Comparison of ENCODE assay signal across 21 cellular contexts in genomic region chr1:156944268-156944667, GRCh38. TPM values are rescaled to one million over a fixed set of nuclear protein-coding genes. Genes with fewer than 3 reads are reported as not detected.
A peak's percentile ranks its signal among the peaks of the same experiment; 100 is the strongest.
DNase-seq lines count a peak whose midpoint lies in the region; ATAC-seq, FAIRE-seq and TF ChIP-seq lines count a peak whose summit lies in the region.
"Had no signal": no experiment of that assay in that cellular context is flagged by ENCODE, and none has a peak within 500 bp of the region (broad histone marks: within the 10 kb centered on the region; RNA-seq: fewer than 3 reads in every experiment).

No MANE protein-coding gene starts in this region.

- no peaks in the 10 kb centered on the region for H3K27me3 Mint-ChIP-seq in chondrocyte (ENCODE audit: low read depth)
- H3K27me3 Mint-ChIP-seq: CD4-positive, alpha-beta memory T cell had no signal

- no peaks in the 10 kb centered on the region for H3K4me1 Mint-ChIP-seq in chondrocyte (ENCODE audit: low read depth)
- H3K4me1 Mint-ChIP-seq: H9 had no signal

- CTCF ChIA-PET in GM12878 (lab: Yijun Ruan, JAX), result no interaction called here

- no peak overlapping the region for H2AFZ ChIP-seq in GM12878 (ENCODE audit: control insufficient read depth, low read depth, low read length)
- H2AFZ ChIP-seq: GM23338 had no signal

- in situ Hi-C loops in GM12878 (cut with MboI), result no loop called here
- in situ Hi-C loops in KBM-7 (cut with MboI; ENCODE audit: low pct_unique_long_range_greater_than_20kb, low sequenced_read_pairs), result no loop called here

- H4K20me1 ChIP-seq in GM12878 (ENCODE audit: control insufficient read depth, insufficient read depth), result no peaks in the 10 kb centered on the region

- no peaks in the 10 kb centered on the region for H3K9me3 Mint-ChIP-seq in chondrocyte (ENCODE audit: low read depth)
- H3K9me3 Mint-ChIP-seq: CD4-positive, alpha-beta memory T cell; GM23338; H9; HFFc6 had no signal

- no peaks in the 10 kb centered on the region for H3K79me2 ChIP-seq in GM12878 (ENCODE audit: control insufficient read depth, insufficient read depth, low read length)

- H3K4me3 Mint-ChIP-seq in chondrocyte (ENCODE audit: unreplicated experiment), result no peak overlapping the region
- H3K4me3 Mint-ChIP-seq: CD4-positive, alpha-beta memory T cell; GM23338; H9; HFFc6 had no signal

- H3K9ac ChIP-seq in GM12878 (ENCODE audit: control insufficient read depth, insufficient read depth, low read length), result no peak overlapping the region

- DNase-seq in 8988T (peak; percentile 2), GM12878 (ENCODE audit: low read depth, low spot score) (no peak), chondrocyte (ENCODE audit: low spot score) (peak; percentile 18), posterior vena cava (ENCODE audit: low spot score) (peak; percentile 17), KBM-7 (no peak), dedifferentiated amniotic fluid mesenchymal stem cell (ENCODE audit: extremely low spot score) (no peak)
- DNase-seq in activated T-cell treated with anti-CD3 and anti-CD28 coated beads, Interleukin-2, amount 50 U/mL, for 1 hour, result no peak
- DNase-seq: C1 segment of cervical spinal cord; Calu3; CD4-positive, alpha-beta memory T cell; COR-L47; DMS153; DND-41; H9; HFFc6 had no signal

- H3K36me3 Mint-ChIP-seq in chondrocyte (ENCODE audit: low read depth), result peaks cover 59% of the 10 kb centered on the region

- FAIRE-seq in GM12878 (lab: Jason Lieb, UNC), result no peak
- FAIRE-seq: G401.6 had no signal

- 88% methylated on average over 1 of the region's 1 CpG for WGBS in GM12878 (ENCODE audit: insufficient coverage, insufficient replicate concordance, low lambda C conversion rate, missing lambda C conversion rate)

- no peak for TF ChIP-seq POLR2A in GM12878 (IDR thresholded peaks at IDR 0.05; ENCODE audit: low read depth, low read length)

- H3K9me3 ChIP-seq in GM12878 (replicated peaks; ENCODE audit: control insufficient read depth, insufficient read depth, low read length), result no peaks in the 10 kb centered on the region

- intact Hi-C loops in GM12878 (cut with micrococcal nuclease; ENCODE audit: unreplicated experiment), result no loop called here
- intact Hi-C loops in posterior vena cava (cut with DNase I), result no loop called here

- no peak overlapping the region for H3K27ac ChIP-seq in GM12878 (ENCODE audit: control insufficient read depth, insufficient read depth)
- H3K27ac ChIP-seq: 22Rv1 had no signal

- no peak overlapping the region for H3K4me3 ChIP-seq in GM12878
- H3K4me3 ChIP-seq: GM23338 had no signal

- no TSS peak for BruUV-seq in GM12878 (replicated peaks; lab: Mats Ljungman, UMichigan)

- H3K27me3 ChIP-seq in GM12878 (replicated peaks in 1 of 2; ENCODE audit: control insufficient read depth in 2 of 2, insufficient read depth in 2 of 2, low read length in 1 of 2), result no peaks in the 10 kb centered on the region

- no peak overlapping the region for H3K27ac Mint-ChIP-seq in chondrocyte (ENCODE audit: unreplicated experiment)
- H3K27ac Mint-ChIP-seq: GM23338, H9, HFFc6 had no signal

- H3K4me1 ChIP-seq in GM12878 (ENCODE audit: control insufficient read depth, insufficient read depth, low read length), result no peaks in the 10 kb centered on the region

- no peak for ATAC-seq in GM12878
- ATAC-seq: GM23338, HCT116 had no signal

- no peak for TF ChIP-seq RAD21 in GM12878 (IDR thresholded peaks at IDR 0.05; ENCODE audit: insufficient read depth, low read depth, low read length)

- RAD21 ChIA-PET in GM12878 (lab: Charles Lee; ENCODE audit: unreplicated experiment), result no interaction called here

- H3K4me2 ChIP-seq in GM12878 (ENCODE audit: control insufficient read depth, insufficient read depth), result no peak overlapping the region
- H3K4me2 ChIP-seq: GM23338 had no signal

- no peak for TF ChIP-seq CTCF in GM12878 (IDR thresholded peaks at IDR 0.05 in 2 of 3, conservative IDR thresholded peaks at IDR 0.05 in 1 of 3; ENCODE audit: control insufficient read depth in 2 of 3, extremely low read depth in 1 of 3, insufficient read depth in 1 of 3, low read depth in 3 of 3, low read length in 3 of 3)
- TF ChIP-seq CTCF in chondrocyte (IDR thresholded peaks at IDR 0.05), result no peak

- no peak for TF ChIP-seq EP300 in GM12878 (IDR thresholded peaks at IDR 0.05; ENCODE audit: borderline replicate concordance in 1 of 2, control insufficient read depth in 1 of 2, low read depth in 2 of 2, low read length in 2 of 2)

- SMC1A ChIA-PET in GM12878 (lab: Charles Lee; ENCODE audit: uncharacterized antibody, unreplicated experiment), result no interaction called here

- POLR2A ChIA-PET in GM12878 (lab: Charles Lee), result no interaction called here

- peaks cover 0 to 12% of the 10 kb centered on the region in 2 experiments; a peak in 2 of 4 replicates for H3K36me3 ChIP-seq in GM12878 (ENCODE audit: control insufficient read depth in 2 of 2, insufficient read depth in 2 of 2, low read length in 1 of 2)

TF ChIP-seq in GM12878, 131 proteins besides CTCF, POLR2A, EP300 and RAD21:
- TF ChIP-seq HCFC1 (IDR thresholded peaks at IDR 0.05; ENCODE audit: low read length), result no peak
- peak; percentile 61; the same call in 1 of the 2 replicates for TF ChIP-seq ZNF24 (IDR thresholded peaks at IDR 0.05)

RNA-seq across cellular contexts. Expression of gene LRRC71, which starts 23.8 kb away (rescaled TPM):
- total RNA-seq in GM12878 (2013; cell fraction: nucleolus; rRNA removed), result not detected in 2 replicates
- not detected in 2 replicates for total RNA-seq in GM12878 (2014; rRNA removed)
- total RNA-seq in GM12878 (2014; rRNA removed; fragmentation: Illumina TruSeq; extraction: Trizol), result not detected in 2 replicates
- not detected in 2 replicates for total RNA-seq in GM12878 (2021)
- not detected for polyA plus RNA-seq in GM12878 (2011; ENCODE audit: low read depth)
- polyA plus RNA-seq in GM12878 (2011; rRNA removed), result not detected in 2 replicates
- not detected in 2 replicates for polyA plus RNA-seq in GM12878 (2011; cell fraction: cytosol; rRNA removed)
- not detected in 2 replicates for polyA plus RNA-seq in GM12878 (2011; cell fraction: nucleus; rRNA removed)
- polyA plus RNA-seq in GM12878 (2012), result not detected in 2 replicates
- polyA plus RNA-seq in GM12878 (2014; fragmentation: Illumina TruSeq; extraction: Trizol), result not detected in 2 replicates
- not detected for polyA plus RNA-seq in GM12878 (2014; fragmentation: Nextera tagmentation; extraction: Ambion mirVana)
- polyA plus RNA-seq in GM12878 (2014; rRNA removed), result not detected in 2 replicates
- not detected for polyA plus RNA-seq in GM12878 (2016; fragmentation: Nextera tagmentation; extraction: Ambion mirVana)
- not detected in 2 replicates for polyA minus RNA-seq in GM12878 (2011; rRNA and poly(A)+ RNA removed)
- polyA minus RNA-seq in GM12878 (2011; cell fraction: cytosol; rRNA and poly(A)+ RNA removed), result not detected in 2 replicates
- polyA minus RNA-seq in GM12878 (2011; cell fraction: nucleus; rRNA and poly(A)+ RNA removed), result not detected in 2 replicates
- not detected in 3 replicates for total RNA-seq in chondrocyte
- not detected for total RNA-seq in posterior vena cava
- total RNA-seq: A673; Calu3; CD4-positive, alpha-beta memory T cell; GM23338; H4; H9 had no signal
- polyA plus RNA-seq: CD4-positive, alpha-beta memory T cell had no signal

RNA-seq across cellular contexts. Expression of gene PEAR1, which starts 50.8 kb away (rescaled TPM):
- total RNA-seq in GM12878 (2013; cell fraction: nucleolus; rRNA removed), result not detected in 2 replicates
- total RNA-seq in GM12878 (2014; rRNA removed), result under 0.01 TPM in 1 of 2 replicates, not detected in the other
- total RNA-seq in GM12878 (2014; rRNA removed; fragmentation: Illumina TruSeq; extraction: Trizol), result not detected in 2 replicates
- not detected in 2 replicates for total RNA-seq in GM12878 (2021)
- polyA plus RNA-seq in GM12878 (2011; ENCODE audit: low read depth), result not detected
- polyA plus RNA-seq in GM12878 (2011; rRNA removed), result not detected in 2 replicates
- 0.02 TPM in 1 of 2 replicates, not detected in the other for polyA plus RNA-seq in GM12878 (2011; cell fraction: cytosol; rRNA removed)
- polyA plus RNA-seq in GM12878 (2011; cell fraction: nucleus; rRNA removed), result 0.06 and 0.09 TPM in 2 replicates
- polyA plus RNA-seq in GM12878 (2012), result 0.04 and 0.05 TPM in 2 replicates
- polyA plus RNA-seq in GM12878 (2014; fragmentation: Illumina TruSeq; extraction: Trizol), result not detected in 2 replicates
- polyA plus RNA-seq in GM12878 (2014; fragmentation: Nextera tagmentation; extraction: Ambion mirVana), result not detected
- polyA plus RNA-seq in GM12878 (2014; rRNA removed), result not detected in 2 replicates
- not detected for polyA plus RNA-seq in GM12878 (2016; fragmentation: Nextera tagmentation; extraction: Ambion mirVana)
- polyA minus RNA-seq in GM12878 (2011; rRNA and poly(A)+ RNA removed), result not detected in 2 replicates
- polyA minus RNA-seq in GM12878 (2011; cell fraction: cytosol; rRNA and poly(A)+ RNA removed), result not detected in 2 replicates
- polyA minus RNA-seq in GM12878 (2011; cell fraction: nucleus; rRNA and poly(A)+ RNA removed), result not detected in 2 replicates
- 1.4 to 13.7 TPM (median 9.9 TPM) in 3 replicates for total RNA-seq in chondrocyte
- total RNA-seq in posterior vena cava, result 10 to 100 TPM; 14.5 to 14.6 TPM
- total RNA-seq: H4 had no signal
- polyA plus RNA-seq: CD4-positive, alpha-beta memory T cell had no signal

Comparison
In these comparisons a context has a peak if more than half of its experiments do, and no peak if none do; other contexts are left out.
1. DNase-seq: peak in 8988T (single experiment), chondrocyte (single experiment) and posterior vena cava (single experiment); none in GM12878 (single experiment), activated T-cell treated with anti-CD3 and anti-CD28 coated beads, Interleukin-2, amount 50 U/mL, for 1 hour (single experiment), KBM-7 (single experiment) and dedifferentiated amniotic fluid mesenchymal stem cell (single experiment).